Comparison of ENCODE assay signal across 17 cellular contexts in genomic region chr14:30195946-30196345, GRCh38.
DNase-seq lines count a peak whose midpoint lies in the region; ATAC-seq, FAIRE-seq and TF ChIP-seq lines count a peak whose summit lies in the region.
"Had no signal": no experiment of that assay in that cellular context is flagged by ENCODE, and none has a peak within 500 bp of the region (broad histone marks: within the 10 kb centered on the region; RNA-seq: fewer than 3 reads in every experiment).

No MANE protein-coding gene starts in this region.

- H3K36me3 ChIP-seq in WERI-Rb-1: no peaks in the 10 kb centered on the region
- no peaks in the 10 kb centered on the region for H3K36me3 ChIP-seq in pancreas
- H3K36me3 ChIP-seq: cardiac muscle cell, neural progenitor cell, upper lobe of left lung had no signal

- no peaks in the 10 kb centered on the region for H3K9me3 ChIP-seq in WERI-Rb-1 (ENCODE audit: severe bottlenecking)
- H3K9me3 ChIP-seq in pancreas: no peaks in the 10 kb centered on the region
- H3K9me3 ChIP-seq: upper lobe of left lung had no signal

- 33 to 40% methylated on average over 3 of the region's 3 CpGs for WGBS in pancreas, 2 donors

- peak; percentile 20 for DNase-seq in AG08395 (ENCODE audit: low spot score)
- peak in 1 of 2 experiments; percentile 71 for DNase-seq in HL-60 (ENCODE audit: low read depth in 1 of 2, low spot score in 1 of 2)
- peak; percentile 47 for DNase-seq in WERI-Rb-1
- peak; percentile 72 for DNase-seq in iris pigment epithelial cell (ENCODE audit: low read depth)
- DNase-seq in GM19240 (ENCODE audit: insufficient read length, low spot score): no peak
- DNase-seq in activated effector memory CD4-positive, alpha-beta T cell treated with Interleukin-2 at 50 U/mL for 16 hours: no peak
- no peak for DNase-seq in activated T-cell treated with anti-CD3 and anti-CD28 coated beads, Interleukin-2, amount 50 U/mL, for 48 hours
- DNase-seq in pancreas: no peak
- DNase-seq: activated B cell treated with CpG ODN at 0.5 μM for 24 hours; activated naive CD4-positive, alpha-beta T cell; Calu3; effector memory CD8-positive, alpha-beta T cell; NCI-H1092; NCI-H510A; upper lobe of left lung had no signal

- no peak for ATAC-seq in pancreas
- ATAC-seq: effector memory CD8-positive, alpha-beta T cell had no signal

- H3K27me3 ChIP-seq in HL-60 (ENCODE audit: insufficient read depth, poor library complexity, severe bottlenecking) (no peaks in the 10 kb centered on the region), WERI-Rb-1 (ENCODE audit: insufficient read depth, low read depth, severe bottlenecking) (no peaks in the 10 kb centered on the region), pancreas (no peaks in the 10 kb centered on the region)
- H3K27me3 ChIP-seq: cardiac muscle cell, neural progenitor cell, upper lobe of left lung had no signal

- no peaks in the 10 kb centered on the region for H3K4me1 ChIP-seq in pancreas
- H3K4me1 ChIP-seq: neural progenitor cell, upper lobe of left lung had no signal

- no peak for FAIRE-seq in pancreas (lab: Jason Lieb, UNC)

- intact Hi-C loops in pancreas (cut with DNase I): no loop called here

- no peak overlapping the region for H3K4me3 ChIP-seq in HL-60 (replicated peaks; ENCODE audit: insufficient read depth, low read length)
- no peak overlapping the region for H3K4me3 ChIP-seq in WERI-Rb-1 (ENCODE audit: low read depth, low read length)
- no peak overlapping the region for H3K4me3 ChIP-seq in pancreas
- H3K4me3 ChIP-seq: cardiac muscle cell, neural progenitor cell, upper lobe of left lung had no signal

- H3K27ac ChIP-seq in HL-60 (replicated peaks) (peak overlapping the region; percentile 54), WERI-Rb-1 (no peak overlapping the region), pancreas (no peak overlapping the region)
- H3K27ac ChIP-seq: cardiac muscle cell, neural progenitor cell, upper lobe of left lung had no signal

- TF ChIP-seq CTCF in HL-60 (IDR thresholded peaks at IDR 0.05; ENCODE audit: insufficient read depth, low read length) (no peak), WERI-Rb-1 (IDR thresholded peaks at IDR 0.05; ENCODE audit: low read depth, low read length) (no peak), pancreas (IDR thresholded peaks at IDR 0.05) (no peak)

Comparison
In these comparisons a context has a peak if more than half of its experiments do, and no peak if none do; other contexts are left out.
1. DNase-seq: peak in AG08395 (single experiment), WERI-Rb-1 (single experiment) and iris pigment epithelial cell (single experiment); none in GM19240 (single experiment), activated effector memory CD4-positive, alpha-beta T cell treated with Interleukin-2 at 50 U/mL for 16 hours (single experiment), activated T-cell treated with anti-CD3 and anti-CD28 coated beads, Interleukin-2, amount 50 U/mL, for 48 hours (0 of 2) and pancreas (0 of 6).